In genomic region chr9:96172797-96173196, GRCh38 we compare ENCODE assay signal across 31 cellular contexts.
"Had no signal": no experiment of that assay in that cellular context is flagged by ENCODE, and none has a peak within 500 bp of the region (broad histone marks: within the 10 kb centered on the region; RNA-seq: fewer than 3 reads in every experiment).

No MANE protein-coding gene starts in this region.

- H3K36me3 Mint-ChIP-seq: activated CD4-positive, alpha-beta memory T cell treated with anti-CD3 and anti-CD28 coated beads for 36 hours; activated CD8-positive, alpha-beta memory T cell treated with anti-CD3 and anti-CD28 coated beads, Interleukin-2, amount 10 ng/mL, durations not matched to agents 7 days and 5 days; activated naive CD4-positive, alpha-beta T cell treated with anti-CD3 and anti-CD28 coated beads, Interleukin-2, amount 10 ng/mL, durations not matched to agents 7 days and 5 days; activated naive CD4-positive, alpha-beta T cell treated with anti-CD3 and anti-CD28 coated beads, Interleukin-2, amount 50 U/mL, for 72 hours; activated naive CD8-positive, alpha-beta T cell treated with anti-CD3 and anti-CD28 coated beads, Interleukin-2, amount 10 ng/mL, durations not matched to agents 7 days and 5 days had no signal

- DNase-seq: activated CD4-positive, alpha-beta memory T cell treated with anti-CD3 and anti-CD28 coated beads for 36 hours; activated CD4-positive, alpha-beta T cell treated with anti-CD3 and anti-CD28 coated beads for 36 hours; activated CD4-positive, alpha-beta T cell treated with anti-CD3 and anti-CD28 coated beads, Interleukin-2, amount 10 ng/mL, durations not matched to agents 24 days and 14 days; activated CD4-positive, CD25-positive, alpha-beta regulatory T cell; activated CD4-positive, CD25-positive, alpha-beta regulatory T cell treated with anti-CD3 and anti-CD28 coated beads, Interleukin-2, amount 50 U/mL, for 72 hours; activated CD8-positive, alpha-beta memory T cell treated with anti-CD3 and anti-CD28 coated beads, Interleukin-2, amount 10 ng/mL, durations not matched to agents 7 days and 5 days; activated CD8-positive, alpha-beta memory T cell treated with anti-CD3 and anti-CD28 coated beads, Interleukin-2, amount 50 U/mL, for 4 hours; activated CD8-positive, alpha-beta T cell treated with anti-CD3 and anti-CD28 coated beads, Interleukin-2, amount 10 ng/mL, durations not matched to agents 7 days and 5 days; activated effector memory CD4-positive, alpha-beta T cell treated with anti-CD3 and anti-CD28 coated beads, Interleukin-2, amount 50 U/mL, for 16 hours; activated naive CD4-positive, alpha-beta T cell; activated naive CD4-positive, alpha-beta T cell treated with anti-CD3 and anti-CD28 coated beads, Interleukin-2, amount 10 ng/mL, durations not matched to agents 7 days and 5 days; activated naive CD8-positive, alpha-beta T cell treated with anti-CD3 and anti-CD28 coated beads, Interleukin-2, amount 10 ng/mL, durations not matched to agents 7 days and 5 days; activated T-cell treated with anti-CD3 and anti-CD28 coated beads, Interleukin-2, amount 50 U/mL, for 1 hour; activated T-cell treated with anti-CD3 and anti-CD28 coated beads, Interleukin-2, amount 50 U/mL, for 48 hours; brain microvascular endothelial cell; caudate nucleus; cortex of kidney; dermis blood vessel endothelial cell; effector CD4-positive, alpha-beta T cell; effector memory CD8-positive, alpha-beta T cell; erythroblast; esophagus squamous epithelium; foreskin melanocyte; head of caudate nucleus; T-helper 2 cell had no signal

- ATAC-seq: activated CD4-positive, alpha-beta T cell treated with anti-CD3 and anti-CD28 coated beads for 36 hours; activated CD8-positive, alpha-beta memory T cell treated with anti-CD3 and anti-CD28 coated beads, Interleukin-2, amount 10 ng/mL, durations not matched to agents 7 days and 5 days; activated CD8-positive, alpha-beta T cell treated with anti-CD3 and anti-CD28 coated beads, Interleukin-2, amount 10 ng/mL, durations not matched to agents 7 days and 5 days; activated naive CD4-positive, alpha-beta T cell treated with anti-CD3 and anti-CD28 coated beads, Interleukin-2, amount 50 U/mL, for 72 hours; effector memory CD8-positive, alpha-beta T cell had no signal

- FAIRE-seq: colon, endothelial cell of umbilical vein had no signal

- H3K27me3 ChIP-seq: ascending aorta had no signal

- H3K9me3 ChIP-seq: ascending aorta, esophagus squamous epithelium had no signal

- H3K4me3 Mint-ChIP-seq: activated CD4-positive, alpha-beta memory T cell treated with anti-CD3 and anti-CD28 coated beads for 36 hours; activated CD4-positive, alpha-beta T cell treated with anti-CD3 and anti-CD28 coated beads for 36 hours; activated CD4-positive, alpha-beta T cell treated with anti-CD3 and anti-CD28 coated beads, Interleukin-2, amount 10 ng/mL, durations not matched to agents 24 days and 14 days; activated CD8-positive, alpha-beta memory T cell treated with anti-CD3 and anti-CD28 coated beads, Interleukin-2, amount 10 ng/mL, durations not matched to agents 7 days and 5 days; activated CD8-positive, alpha-beta T cell treated with anti-CD3 and anti-CD28 coated beads, Interleukin-2, amount 10 ng/mL, durations not matched to agents 7 days and 5 days; activated naive CD4-positive, alpha-beta T cell treated with anti-CD3 and anti-CD28 coated beads, Interleukin-2, amount 10 ng/mL, durations not matched to agents 7 days and 5 days; activated naive CD8-positive, alpha-beta T cell treated with anti-CD3 and anti-CD28 coated beads, Interleukin-2, amount 10 ng/mL, durations not matched to agents 7 days and 5 days; activated T-helper 1 cell treated with anti-CD3 and anti-CD28 coated beads, Interleukin-12 subunit alpha, Interleukin-12 subunit beta, Interleukin-2, Interleukin-4 antibody, amounts not matched to agents 30 ng/mL and 10 ng/mL and 1 ng/mL, durations not matched to agents 14 hours and 24 hours and 36 hours; effector memory CD8-positive, alpha-beta T cell had no signal

- H3K9me3 Mint-ChIP-seq: activated CD4-positive, alpha-beta memory T cell treated with anti-CD3 and anti-CD28 coated beads for 36 hours; activated CD4-positive, alpha-beta T cell treated with anti-CD3 and anti-CD28 coated beads, Interleukin-2, amount 10 ng/mL, durations not matched to agents 24 days and 14 days; activated naive CD4-positive, alpha-beta T cell treated with anti-CD3 and anti-CD28 coated beads, Interleukin-2, amount 10 ng/mL, durations not matched to agents 7 days and 5 days; activated naive CD4-positive, alpha-beta T cell treated with anti-CD3 and anti-CD28 coated beads, Interleukin-2, amount 50 U/mL, for 72 hours; activated naive CD8-positive, alpha-beta T cell treated with anti-CD3 and anti-CD28 coated beads, Interleukin-2, amount 10 ng/mL, durations not matched to agents 7 days and 5 days; activated T-helper 1 cell treated with anti-CD3 and anti-CD28 coated beads, Interleukin-12 subunit alpha, Interleukin-12 subunit beta, Interleukin-2, Interleukin-4 antibody, amounts not matched to agents 30 ng/mL and 10 ng/mL and 1 ng/mL, durations not matched to agents 14 hours and 24 hours and 36 hours; activated T-helper 2 cell treated with anti-CD3 and anti-CD28 coated beads, Interferon-gamma antibody, Interleukin-2, Interleukin-4, amounts not matched to agents 10 μg/mL and 5 μg/mL and 100 μg/mL, durations not matched to agents 14 hours and 24 hours and 36 hours; effector memory CD8-positive, alpha-beta T cell had no signal

- H3K4me3 ChIP-seq: ascending aorta, esophagus squamous epithelium had no signal

- H3K4me1 Mint-ChIP-seq: activated CD4-positive, alpha-beta T cell treated with anti-CD3 and anti-CD28 coated beads for 36 hours; activated CD8-positive, alpha-beta memory T cell treated with anti-CD3 and anti-CD28 coated beads, Interleukin-2, amount 10 ng/mL, durations not matched to agents 7 days and 5 days; activated naive CD4-positive, alpha-beta T cell treated with anti-CD3 and anti-CD28 coated beads, Interleukin-2, amount 10 ng/mL, durations not matched to agents 7 days and 5 days; activated naive CD8-positive, alpha-beta T cell treated with anti-CD3 and anti-CD28 coated beads, Interleukin-2, amount 10 ng/mL, durations not matched to agents 7 days and 5 days had no signal

- H3K27ac Mint-ChIP-seq: activated CD4-positive, alpha-beta memory T cell treated with anti-CD3 and anti-CD28 coated beads for 36 hours; activated CD4-positive, alpha-beta T cell treated with anti-CD3 and anti-CD28 coated beads for 36 hours; activated CD4-positive, alpha-beta T cell treated with anti-CD3 and anti-CD28 coated beads, Interleukin-2, amount 10 ng/mL, durations not matched to agents 24 days and 14 days; activated CD8-positive, alpha-beta memory T cell treated with anti-CD3 and anti-CD28 coated beads, Interleukin-2, amount 10 ng/mL, durations not matched to agents 7 days and 5 days; activated CD8-positive, alpha-beta T cell treated with anti-CD3 and anti-CD28 coated beads, Interleukin-2, amount 10 ng/mL, durations not matched to agents 7 days and 5 days; activated naive CD4-positive, alpha-beta T cell treated with anti-CD3 and anti-CD28 coated beads, Interleukin-2, amount 10 ng/mL, durations not matched to agents 7 days and 5 days; activated naive CD4-positive, alpha-beta T cell treated with anti-CD3 and anti-CD28 coated beads, Interleukin-2, amount 50 U/mL, for 72 hours; activated naive CD8-positive, alpha-beta T cell treated with anti-CD3 and anti-CD28 coated beads, Interleukin-2, amount 10 ng/mL, durations not matched to agents 7 days and 5 days; activated T-helper 1 cell treated with anti-CD3 and anti-CD28 coated beads, Interleukin-12 subunit alpha, Interleukin-12 subunit beta, Interleukin-2, Interleukin-4 antibody, amounts not matched to agents 30 ng/mL and 10 ng/mL and 1 ng/mL, durations not matched to agents 14 hours and 24 hours and 36 hours; activated T-helper 2 cell treated with anti-CD3 and anti-CD28 coated beads, Interferon-gamma antibody, Interleukin-2, Interleukin-4, amounts not matched to agents 10 μg/mL and 5 μg/mL and 100 μg/mL, durations not matched to agents 14 hours and 24 hours and 36 hours; effector memory CD8-positive, alpha-beta T cell had no signal

- H3K27ac ChIP-seq: ascending aorta, brain microvascular endothelial cell had no signal

- H3K36me3 ChIP-seq: ascending aorta, brain microvascular endothelial cell, esophagus squamous epithelium had no signal
